ENCODE assay signal across 8 cellular contexts in the genomic region with DNA sequence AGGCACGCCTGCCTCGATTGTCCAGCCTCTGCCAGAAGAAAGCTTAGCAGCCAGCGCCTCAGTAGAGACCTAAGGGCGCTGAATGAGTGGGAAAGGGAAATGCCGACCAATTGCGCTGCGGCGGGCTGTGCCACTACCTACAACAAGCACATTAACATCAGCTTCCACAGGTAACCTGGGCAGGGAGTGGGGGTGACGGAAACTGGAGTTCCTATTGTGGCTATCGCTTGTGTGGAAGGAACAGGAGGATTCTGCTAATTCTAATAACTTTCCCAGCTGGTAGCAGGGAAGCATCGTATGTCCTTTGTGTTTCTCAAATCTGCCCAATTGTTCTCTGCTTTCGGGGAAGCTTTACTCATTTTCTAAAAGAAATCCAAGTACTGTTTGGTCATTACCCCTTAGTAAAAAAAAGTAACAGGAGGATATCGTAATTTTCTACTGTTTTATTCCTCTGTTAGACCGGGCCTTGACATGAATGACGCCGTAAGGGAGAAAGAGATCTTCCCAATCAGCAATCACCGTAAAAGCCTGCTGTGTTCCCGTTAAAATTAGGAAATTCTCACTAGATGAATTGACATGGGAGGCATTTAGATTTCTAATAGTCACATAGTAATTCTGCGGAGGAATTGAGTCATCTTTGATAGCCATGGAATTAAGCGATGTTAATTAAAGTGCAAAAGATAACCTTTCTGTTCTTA. TPM values are rescaled to one million over a fixed set of nuclear protein-coding genes. Genes with fewer than 3 reads are reported as not detected.
DNase-seq lines count a peak whose midpoint lies in the region; ATAC-seq and TF ChIP-seq lines count a peak whose summit lies in the region.

No MANE protein-coding gene starts in this region.

- peaks cover 17% of the 10 kb centered on the region; the same call in 1 of the 2 replicates for H3K79me2 ChIP-seq in H9 (ENCODE audit: insufficient read depth, low read length)
- peaks cover 69% of the 10 kb centered on the region for H3K79me2 ChIP-seq in PC-9 (ENCODE audit: low read depth)

- peaks cover 3% of the 10 kb centered on the region for H3K23me2 ChIP-seq in H9 (ENCODE audit: insufficient read length, low read depth, low read length, poor library complexity, severe bottlenecking)

- H4K91ac ChIP-seq in H9 (ENCODE audit: insufficient read length, low read depth, low read length) = peak overlapping the region; percentile 42

- no peak overlapping the region for H2AK5ac ChIP-seq in H9 (ENCODE audit: insufficient read length, low read length)

- peak overlapping the region; percentile 81 for H3K4me2 ChIP-seq in H9 (ENCODE audit: insufficient read depth, insufficient read length, low read length)
- H3K4me2 ChIP-seq in PC-9 = peak overlapping the region; percentile 95

- no peak overlapping the region for H2BK15ac ChIP-seq in H9 (ENCODE audit: low read depth, low read length)

- H3K27ac ChIP-seq in H9 (ENCODE audit: insufficient read length, low read depth, low read length) (peak overlapping the region; percentile 95), PC-9 (peak overlapping the region; percentile 94)

- no peak overlapping the region for H2BK120ac ChIP-seq in H9 (ENCODE audit: low read depth, low read length, poor library complexity, severe bottlenecking)

- H3K27me3 ChIP-seq in H9 (ENCODE audit: insufficient read depth, low read length) (no peaks in the 10 kb centered on the region), PC-9 (ENCODE audit: insufficient read depth, low read depth) (no peaks in the 10 kb centered on the region)

- peaks cover 17% of the 10 kb centered on the region for H3F3A ChIP-seq in PC-9 (ENCODE audit: insufficient read depth, low read depth)

- peak overlapping the region; percentile 45 for H3K23ac ChIP-seq in H9 (ENCODE audit: insufficient read length, low read depth, low read length)

- H3K9me3 ChIP-seq in H9 (ENCODE audit: control insufficient read depth, low read depth, low read length) (no peaks in the 10 kb centered on the region), PC-9 (ENCODE audit: insufficient read depth, low read depth) (no peaks in the 10 kb centered on the region)

- H3K4me3 Mint-ChIP-seq in H9 (peak overlapping the region; percentile 99 to 100), endothelial cell (ENCODE audit: unreplicated experiment) (peak overlapping the region; percentile 100), nephron (peak overlapping the region; percentile 94 to 98 (median 98))

- H4K8ac ChIP-seq in H9 (replicated peaks; ENCODE audit: insufficient read length, low read depth, low read length) = peak overlapping the region; percentile 85

- WGBS in H9 (ENCODE audit: extremely low coverage, insufficient read length, low lambda C conversion rate) = no CpG with 5 or more reads among the region's 20 CpGs

- H4K5ac ChIP-seq in H9 (ENCODE audit: insufficient read length, low read depth, low read length) = peak overlapping the region; percentile 97

- H3K4me1 Mint-ChIP-seq in H9 (peaks cover 14 to 19% of the 10 kb centered on the region in 2 experiments), endothelial cell (ENCODE audit: unreplicated experiment) (peaks cover 28% of the 10 kb centered on the region), nephron (peaks cover 24% of the 10 kb centered on the region)

- POLR2A ChIA-PET in PC-9 (lab: Charles Lee; ENCODE audit: unreplicated experiment) = interaction anchor here (0.5 to 2.2 kb wide), 6 partner anchors 21 to 573 kb away, joined by 3 to 11 read pairs (median 5); a partner anchor contains a TSS

- H3K9ac ChIP-seq in H9 (ENCODE audit: extremely low read depth, insufficient read length, low read length) = peak overlapping the region; percentile 100

- H2AFZ ChIP-seq in H9 (ENCODE audit: low read length) = peak overlapping the region; percentile 3
- peak overlapping the region; percentile 79 for H2AFZ ChIP-seq in PC-9

- peaks cover 9% of the 10 kb centered on the region; the same call in 1 of the 2 replicates for H3K36me3 ChIP-seq in PC-9 (ENCODE audit: low read depth)

- peak overlapping the region; percentile 70 for H3K4me3 ChIP-seq in PC-9

- H3K9me2 ChIP-seq in PC-9 (ENCODE audit: insufficient read depth) = no peaks in the 10 kb centered on the region

- peak overlapping the region; percentile 99 for H3K18ac ChIP-seq in H9 (ENCODE audit: insufficient read length, low read depth, low read length)

- CTCF ChIA-PET in PC-9 (lab: Charles Lee) = interaction anchor here (0.5 to 1.4 kb wide), 4 partner anchors 28 to 1847 kb away, joined by 3 to 5 read pairs (median 3); a partner anchor contains a TSS

- H4K20me1 ChIP-seq in H9 (ENCODE audit: control insufficient read depth, insufficient read depth, insufficient read length) (no peaks in the 10 kb centered on the region), PC-9 (ENCODE audit: insufficient read depth) (peaks cover 19% of the 10 kb centered on the region)

- peak overlapping the region; percentile 29 for H2BK12ac ChIP-seq in H9 (ENCODE audit: insufficient read length, low read depth, low read length)

- TSS peak; percentile 64 for BruUV-seq in PC-9 (replicated peaks; lab: Mats Ljungman, UMichigan)

- no peak for ATAC-seq in HG03039 (IDR thresholded peaks at IDR 0.05; ENCODE audit: unreplicated experiment)

- intact Hi-C loops in PC-9 (cut with micrococcal nuclease; ENCODE audit: unreplicated experiment) = loop anchor here (1.0 to 5.0 kb wide), 3 partner anchors 22 to 173 kb away; a partner anchor contains a TSS

- H3K56ac ChIP-seq in H9 (ENCODE audit: insufficient read length, low read depth, low read length) = peak overlapping the region; percentile 84

- H3K79me1 ChIP-seq in H9 (ENCODE audit: insufficient read depth, low read depth, low read length, poor library complexity, severe bottlenecking) = no peaks in the 10 kb centered on the region

- H3K27me3 Mint-ChIP-seq in H9 (ENCODE audit: low read depth) (peaks cover 2% of the 10 kb centered on the region; the same call in 1 of the 2 replicates), endothelial cell (ENCODE audit: unreplicated experiment) (peaks cover 19% of the 10 kb centered on the region), nephron (ENCODE audit: low read depth) (no peaks in the 10 kb centered on the region)

- H2BK5ac ChIP-seq in H9 (ENCODE audit: insufficient read length, low read length) = peak overlapping the region; percentile 96

- no peak overlapping the region for H3K4ac ChIP-seq in H9 (ENCODE audit: low read depth, low read length)

- H3K36me3 Mint-ChIP-seq in H9 (ENCODE audit: insufficient read depth in 1 of 3, low read depth in 3 of 3) (peaks cover 8 to 24% (median 11%) of the 10 kb centered on the region in 3 experiments; a peak in 6 of 7 replicates), endothelial cell (ENCODE audit: low read depth, unreplicated experiment) (peaks cover 16% of the 10 kb centered on the region), nephron (ENCODE audit: low read depth) (peaks cover 20% of the 10 kb centered on the region)

- H3K9me3 Mint-ChIP-seq in H9 (peaks cover 0 to 3% of the 10 kb centered on the region in 2 experiments; a peak in 1 of 5 replicates), endothelial cell (ENCODE audit: unreplicated experiment) (no peaks in the 10 kb centered on the region), nephron (no peaks in the 10 kb centered on the region)

- no peak for TF ChIP-seq CTCF in H9 (conservative IDR thresholded peaks at IDR 0.05)
- TF ChIP-seq CTCF in PC-9 (conservative IDR thresholded peaks at IDR 0.05) = no peak
- TF ChIP-seq CTCF in endothelial cell (IDR thresholded peaks at IDR 0.05; ENCODE audit: unreplicated experiment) = no peak
- TF ChIP-seq CTCF in nephron (IDR thresholded peaks at IDR 0.05; ENCODE audit: unreplicated experiment in 3 of 3) = no peak

- H3T11ph ChIP-seq in H9 (ENCODE audit: low read length) = peak overlapping the region; percentile 83

- H2BK20ac ChIP-seq in H9 (ENCODE audit: low read depth, low read length, poor library complexity, severe bottlenecking) = no peak overlapping the region

- H3K27ac Mint-ChIP-seq in H9 (peak overlapping the region; percentile 99 to 100 (median 100)), endothelial cell (ENCODE audit: unreplicated experiment) (peak overlapping the region; percentile 100), nephron (peak overlapping the region; percentile 96 to 99 (median 99))

- H3K14ac ChIP-seq in H9 (ENCODE audit: insufficient read depth, low read length) = peak overlapping the region; percentile 100

- DNase-seq in NCI-H1436 (lab: John Stamatoyannopoulos, UW) (peak; percentile 25), NCI-H1436 treated with DMSO at 0.1 percent for 48 hours (lab: John Stamatoyannopoulos, UW) (no peak), H9 (no peak), PC-9 (no peak), endothelial cell (ENCODE audit: low spot score) (no peak)
- DNase-seq in activated effector memory CD4-positive, alpha-beta T cell treated with anti-CD3 and anti-CD28 coated beads, Interleukin-2, amount 50 U/mL, for 16 hours = no peak

- H3K4me1 ChIP-seq in H9 (ENCODE audit: insufficient read depth, low read length) = no peaks in the 10 kb centered on the region
- peaks cover 16% of the 10 kb centered on the region for H3K4me1 ChIP-seq in PC-9 (replicated peaks; ENCODE audit: insufficient read depth)

RNA-seq across cellular contexts. Expression of a gene that starts 0.5 kb away (rescaled TPM):
- total RNA-seq in H9 (2021) = 2.5 and 3.7 TPM in 2 replicates
- total RNA-seq in PC-9 (2021) = 4.0 and 7.0 TPM in 2 replicates
- total RNA-seq in endothelial cell (ENCODE audit: unreplicated experiment) = 4.2 TPM

RNA-seq across cellular contexts. Expression of a gene that starts 0.9 kb away (rescaled TPM):
- total RNA-seq in H9 (2021) = 24.4 and 26.4 TPM in 2 replicates
- 47.4 and 53.4 TPM in 2 replicates for total RNA-seq in PC-9 (2021)
- total RNA-seq in endothelial cell (ENCODE audit: unreplicated experiment) = 42.8 TPM

RNA-seq across cellular contexts. Expression of a gene that starts 21.3 kb away (rescaled TPM):
- total RNA-seq in H9 (2021) (17.3 and 18.4 TPM in 2 replicates), PC-9 (2021) (17.3 and 39.5 TPM in 2 replicates), endothelial cell (ENCODE audit: unreplicated experiment) (22.0 TPM)
